23 cellular contexts compared by ENCODE assay signal in the genomic region with DNA sequence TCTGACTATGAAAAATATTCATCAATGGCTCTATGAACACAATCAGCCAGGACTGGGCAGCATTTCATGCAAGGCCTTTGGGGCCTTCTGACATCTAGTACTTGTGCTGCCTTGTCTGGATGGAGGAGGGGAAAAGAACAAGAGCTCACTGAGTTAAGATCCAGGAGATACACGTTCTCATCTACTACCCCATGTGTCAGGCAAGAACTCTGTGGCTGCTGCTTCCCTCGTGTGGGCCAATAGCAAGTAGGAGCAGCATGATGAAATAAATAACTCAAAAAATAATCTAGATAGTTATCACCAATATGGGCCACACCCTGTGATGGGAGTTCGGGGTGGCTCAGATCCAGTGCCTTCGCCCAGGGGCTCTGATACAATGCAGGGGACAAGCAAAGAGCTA. TPM values are rescaled to one million over a fixed set of nuclear protein-coding genes. Genes with fewer than 3 reads are reported as not detected.
DNase-seq lines count a peak whose midpoint lies in the region; ATAC-seq, FAIRE-seq and TF ChIP-seq lines count a peak whose summit lies in the region.
"Had no signal": no experiment of that assay in that cellular context is flagged by ENCODE, and none has a peak within 500 bp of the region (broad histone marks: within the 10 kb centered on the region; RNA-seq: fewer than 3 reads in every experiment).

No MANE protein-coding gene starts in this region.

- no peak for TF ChIP-seq CTCF in OCI-LY7 (conservative IDR thresholded peaks at IDR 0.05; ENCODE audit: low read length)
- no peak; a peak in 1 of 6 replicates for TF ChIP-seq CTCF in K562 (IDR thresholded peaks at IDR 0.05 in 2 of 3, conservative IDR thresholded peaks at IDR 0.05 in 1 of 3; ENCODE audit: insufficient read depth in 2 of 3, low read depth in 1 of 3, low read length in 3 of 3)
- no peak for TF ChIP-seq CTCF in upper lobe of left lung (IDR thresholded peaks at IDR 0.05)
- TF ChIP-seq CTCF in osteoblast (IDR thresholded peaks at IDR 0.05; ENCODE audit: extremely low read depth, low read depth, low read length), result no peak

- TF ChIP-seq POLR2A in K562 (conservative IDR thresholded peaks at IDR 0.05) (no peak), upper lobe of left lung (IDR thresholded peaks at IDR 0.05) (no peak)

- peak overlapping the region in 1 of 2 experiments; percentile 67; a peak in 2 of 4 replicates for H3K9ac ChIP-seq in K562 (ENCODE audit: insufficient read depth in 1 of 2, low read depth in 2 of 2, low read length in 2 of 2)

- H3K9me1 ChIP-seq in K562 (ENCODE audit: control insufficient read depth, insufficient read depth, low read length), result no peaks in the 10 kb centered on the region

- 9% methylated on average over 4 of the region's 4 CpGs for WGBS in K562 (ENCODE audit: insufficient coverage, low coverage, missing lambda C conversion rate)
- WGBS in upper lobe of left lung, 2 donors, result 71 to 75% methylated on average over 4 of the region's 4 CpGs

- no peaks in the 10 kb centered on the region for H3K9me2 ChIP-seq in OCI-LY7 (ENCODE audit: insufficient read depth, low read length)

- H3K4me1 ChIP-seq in OCI-LY7 (ENCODE audit: insufficient read depth, low read length, poor library complexity, severe bottlenecking) (peaks cover 3% of the 10 kb centered on the region), K562 (replicated peaks in 1 of 2; ENCODE audit: control insufficient read depth in 2 of 2, insufficient read depth in 2 of 2, low read length in 2 of 2) (peaks cover 31 to 34% of the 10 kb centered on the region in 2 experiments), mononuclear cell (ENCODE audit: insufficient read depth, low read length) (peaks cover 66% of the 10 kb centered on the region), upper lobe of left lung (peaks cover 6 to 27% (median 21%) of the 10 kb centered on the region in 4 donors), osteoblast (ENCODE audit: insufficient read depth, low read length) (peaks cover 8% of the 10 kb centered on the region)

- POLR2A ChIA-PET in OCI-LY7 (lab: Charles Lee), result no interaction called here
- POLR2A ChIA-PET in K562 (lab: Yijun Ruan, JAX), result interaction anchor here (0.6 to 3.2 kb wide), 3 partner anchors 10 to 77 kb away, joined by 3 to 8 read pairs (median 3); no protein-coding TSS in a partner anchor

- H2AFZ ChIP-seq in OCI-LY7 (ENCODE audit: low read length) (0 out of 2 replicates have a peak overlapping the region, but pooled peaks have one; percentile 46), K562 (ENCODE audit: low read depth, low read length) (peak overlapping the region; percentile 71), osteoblast (ENCODE audit: low read length) (no peak overlapping the region)

- no peaks in the 10 kb centered on the region for H3K27me3 ChIP-seq in K562 (ENCODE audit: control insufficient read depth in 2 of 2, insufficient read depth in 2 of 2, low read length in 2 of 2)
- no peaks in the 10 kb centered on the region for H3K27me3 ChIP-seq in mononuclear cell (ENCODE audit: insufficient read depth, low read length)
- H3K27me3 ChIP-seq in upper lobe of left lung, result no peaks in the 10 kb centered on the region
- H3K27me3 ChIP-seq in osteoblast (ENCODE audit: insufficient read depth, low read length), result no peaks in the 10 kb centered on the region
- H3K27me3 ChIP-seq: cardiac muscle cell, ovary, thyroid gland had no signal

- H4K20me1 ChIP-seq in OCI-LY7 (ENCODE audit: insufficient read depth, low read length) (no peaks in the 10 kb centered on the region), K562 (replicated peaks; ENCODE audit: control insufficient read depth, insufficient read depth, low read length) (no peaks in the 10 kb centered on the region), osteoblast (ENCODE audit: insufficient read depth, low read length) (no peaks in the 10 kb centered on the region)

- intact Hi-C loops in OCI-LY7 (cut with micrococcal nuclease; ENCODE audit: unreplicated experiment) (loop anchor here (5.0 kb wide), 1 partner anchor 97 kb away; no protein-coding TSS in a partner anchor), K562 (cut with micrococcal nuclease) (no loop called here)

- CTCF ChIA-PET in OCI-LY7 (lab: Charles Lee; ENCODE audit: unreplicated experiment), result no interaction called here
- CTCF ChIA-PET in K562 (lab: Yijun Ruan, JAX; ENCODE audit: low intra/inter-chr PET ratio), result no interaction called here

- H3K4me2 ChIP-seq in OCI-LY7 (ENCODE audit: low read length), result no peak overlapping the region
- peak overlapping the region; percentile 67 for H3K4me2 ChIP-seq in K562 (ENCODE audit: insufficient read depth, low read length)
- no peak overlapping the region for H3K4me2 ChIP-seq in osteoblast (ENCODE audit: insufficient read depth, low read length)

- no peak for TF ChIP-seq RAD21 in K562 (CRISPR knock-in tag; conservative IDR thresholded peaks at IDR 0.05 in 1 of 2, IDR thresholded peaks at IDR 0.05 in 1 of 2)

- peak; percentile 30 for ATAC-seq in K562
- no peak for ATAC-seq in upper lobe of left lung (ENCODE audit: low FRiP score in 2 of 2)
- ATAC-seq: activated CD8-positive, alpha-beta memory T cell treated with anti-CD3 and anti-CD28 coated beads, Interleukin-2, amount 10 ng/mL, durations not matched to agents 7 days and 5 days; naive thymus-derived CD8-positive, alpha-beta T cell; T-helper 17 cell had no signal

- H3K36me3 ChIP-seq in OCI-LY7 (ENCODE audit: insufficient read depth, low read length), result no peaks in the 10 kb centered on the region
- H3K36me3 ChIP-seq in K562 (ENCODE audit: control insufficient read depth, insufficient read depth, low read length), result peaks cover 2% of the 10 kb centered on the region; the same call in 1 of the 3 replicates
- peaks cover 0 to 9% (median 0%) of the 10 kb centered on the region in 4 donors for H3K36me3 ChIP-seq in upper lobe of left lung
- H3K36me3 ChIP-seq in osteoblast (ENCODE audit: insufficient read depth, low read length), result no peaks in the 10 kb centered on the region
- H3K36me3 ChIP-seq: cardiac muscle cell, ovary, thyroid gland had no signal

- H3K27ac ChIP-seq in OCI-LY7 (ENCODE audit: low read depth, low read length, poor library complexity, severe bottlenecking) (no peak overlapping the region), K562 (ENCODE audit: extremely low read depth, low read depth, low read length) (peak overlapping the region; percentile 72), upper lobe of left lung (peak overlapping the region; percentile 82 to 89 (median 85)), osteoblast (ENCODE audit: low read depth, low read length) (no peak overlapping the region)
- H3K27ac ChIP-seq: cardiac muscle cell, thyroid gland had no signal

- in situ Hi-C loops in K562 (cut with MboI), result loop anchor here (5.0 to 10.0 kb wide), 2 partner anchors 122 to 855 kb away; no protein-coding TSS in a partner anchor

- BruUV-seq in OCI-LY7 (replicated peaks; lab: Mats Ljungman, UMichigan) (no TSS peak), K562 (replicated peaks; lab: Mats Ljungman, UMichigan) (no TSS peak)

- TF ChIP-seq EP300 in K562 (IDR thresholded peaks at IDR 0.05; ENCODE audit: low read length) (no peak), upper lobe of left lung (IDR thresholded peaks at IDR 0.05) (no peak)

- H3K9me3 ChIP-seq in OCI-LY7 (ENCODE audit: low read length) (no peaks in the 10 kb centered on the region), K562 (replicated peaks; ENCODE audit: control insufficient read depth, insufficient read depth, low read depth, low read length) (no peaks in the 10 kb centered on the region), mononuclear cell (ENCODE audit: low read depth, low read length) (no peaks in the 10 kb centered on the region), upper lobe of left lung (no peaks in the 10 kb centered on the region), osteoblast (ENCODE audit: low read depth, low read length) (no peaks in the 10 kb centered on the region)
- H3K9me3 ChIP-seq: ovary, thyroid gland had no signal

- no peak for DNase-seq in OCI-LY7 (ENCODE audit: low spot score)
- peak; percentile 34 to 59 (median 44) for DNase-seq in K562 (ENCODE audit: extremely low read depth in 1 of 4, low spot score in 3 of 4)
- no peak for DNase-seq in upper lobe of left lung
- no peak for DNase-seq in osteoblast (ENCODE audit: insufficient read length, low spot score, missing footprints)
- DNase-seq in SIG-M5 treated with dmso at 0.1 percent for 504 hours (lab: John Stamatoyannopoulos, UW; ENCODE audit: unreplicated experiment), result no peak
- no peak for DNase-seq in cerebellar cortex (ENCODE audit: low spot score)
- DNase-seq: activated CD4-positive, alpha-beta T cell treated with anti-CD3 and anti-CD28 coated beads, Interleukin-2, amount 10 ng/mL, durations not matched to agents 7 days and 5 days; activated CD8-positive, alpha-beta memory T cell treated with anti-CD3 and anti-CD28 coated beads, Interleukin-2, amount 10 ng/mL, durations not matched to agents 7 days and 5 days; aorta; CD4-positive, alpha-beta memory T cell; mesenchymal stem cell; MM.1S; naive thymus-derived CD8-positive, alpha-beta T cell; NCI-H1436; stimulated activated naive CD4-positive, alpha-beta T cell treated with Interleukin-2 at 50 U/mL for 16 hours; T-helper 17 cell; thyroid gland had no signal

- H3K4me3 ChIP-seq in OCI-LY7 (ENCODE audit: low read depth, low read length, poor library complexity, severe bottlenecking) (no peak overlapping the region), K562 (no peak overlapping the region), mononuclear cell (ENCODE audit: low read length) (peak overlapping the region; percentile 80), upper lobe of left lung (peak overlapping the region in 3 of 4 donors; percentile 2 to 44 (median 38)), osteoblast (ENCODE audit: insufficient read depth, low read length) (no peak overlapping the region)
- H3K4me3 ChIP-seq: cardiac muscle cell, ovary, thyroid gland had no signal

- H3K79me2 ChIP-seq in OCI-LY7 (ENCODE audit: insufficient read depth, low read depth, low read length) (no peaks in the 10 kb centered on the region), K562 (ENCODE audit: control insufficient read depth, insufficient read depth, low read length) (peaks cover 10% of the 10 kb centered on the region; the same call in 1 of the 3 replicates), osteoblast (ENCODE audit: insufficient read depth, low read length) (no peaks in the 10 kb centered on the region)

- no peak for FAIRE-seq in K562 (lab: Jason Lieb, UNC)

RNA-seq across cellular contexts. Expression of a gene that starts 7.3 kb away (rescaled TPM):
- total RNA-seq in OCI-LY7 (2014; rRNA removed; shearing (Covaris generic)), result not detected in 2 replicates
- not detected in 2 replicates for total RNA-seq in OCI-LY7 (2022)
- total RNA-seq in K562 (2011; cell fraction: chromatin; rRNA removed; ENCODE audit: low replicate concordance), result 2.7 and 3.5 TPM in 2 replicates
- total RNA-seq in K562 (2011; cell fraction: nucleolus; rRNA removed), result 1.7 and 3.3 TPM in 2 replicates
- 3.2 and 3.9 TPM in 2 replicates for total RNA-seq in K562 (2011; cell fraction: nucleoplasm; rRNA removed)
- 6.8 and 7.2 TPM in 2 replicates for total RNA-seq in K562 (2014; rRNA removed)
- total RNA-seq in K562 (2014; rRNA removed; fragmentation: Illumina TruSeq; extraction: Trizol), result 7.0 and 8.0 TPM in 2 replicates
- 5.2 and 5.7 TPM in 2 replicates for total RNA-seq in K562 (2015; rRNA removed; fragmentation: Illumina TruSeq; extraction: Trizol)
- 5.9 and 6.2 TPM in 2 replicates for total RNA-seq in K562 (2021)
- polyA plus RNA-seq in K562 (2011; rRNA removed), result 2.0 and 2.4 TPM in 2 replicates
- polyA plus RNA-seq in K562 (2011; cell fraction: cytosol; rRNA removed), result 1.8 and 3.4 TPM in 2 replicates
- polyA plus RNA-seq in K562 (2011; cell fraction: nucleus; rRNA removed), result 2.1 and 2.6 TPM in 2 replicates
- polyA plus RNA-seq in K562 (2012), result 6.7 and 11.4 TPM in 2 replicates
- polyA plus RNA-seq in K562 (2014; fragmentation: Illumina TruSeq; extraction: Trizol), result 7.9 and 8.4 TPM in 2 replicates
- 1 to 10 TPM; 1.6 to 2.3 TPM for polyA plus RNA-seq in K562 (2014; fragmentation: Nextera tagmentation; extraction: Ambion mirVana)
- 8.7 and 9.9 TPM in 2 replicates for polyA plus RNA-seq in K562 (2014; rRNA removed)
- 1.0 and 2.6 TPM in 2 replicates for polyA minus RNA-seq in K562 (2011; rRNA and poly(A)+ RNA removed)
- 1.4 and 1.6 TPM in 2 replicates for polyA minus RNA-seq in K562 (2011; cell fraction: cytosol; rRNA and poly(A)+ RNA removed)
- 0.67 TPM in 2 replicates for polyA minus RNA-seq in K562 (2011; cell fraction: nucleus; rRNA and poly(A)+ RNA removed)
- 12.9 TPM for total RNA-seq in mononuclear cell
- 10 to 100 TPM; 14.3 to 33.3 (median 20.0) TPM for total RNA-seq in upper lobe of left lung
- 1.8 and 2.4 TPM in 2 replicates for total RNA-seq in osteoblast
- total RNA-seq: activated CD4-positive, alpha-beta T cell treated with anti-CD3 and anti-CD28 coated beads, Interleukin-2, amount 10 ng/mL, durations not matched to agents 7 days and 5 days; activated T-helper 1 cell treated with anti-CD3 and anti-CD28 coated beads, Interleukin-12 subunit alpha, Interleukin-12 subunit beta, Interleukin-2, Interleukin-4 antibody, amounts not matched to agents 30 ng/mL and 10 ng/mL and 1 ng/mL, durations not matched to agents 14 hours and 24 hours and 36 hours; naive thymus-derived CD8-positive, alpha-beta T cell; NCI-H460; SK-MEL-5 had no signal
- polyA plus RNA-seq: CD4-positive, alpha-beta memory T cell; naive thymus-derived CD8-positive, alpha-beta T cell had no signal

RNA-seq across cellular contexts. Expression of a gene that starts 33.5 kb away (rescaled TPM):
- 11.8 and 14.3 TPM in 2 replicates for total RNA-seq in OCI-LY7 (2014; rRNA removed; shearing (Covaris generic))
- total RNA-seq in OCI-LY7 (2022) (10.9 TPM in 2 replicates), K562 (2014; rRNA removed) (4.5 and 5.5 TPM in 2 replicates), K562 (2014; rRNA removed; fragmentation: Illumina TruSeq; extraction: Trizol) (2.3 and 3.3 TPM in 2 replicates), K562 (2015; rRNA removed; fragmentation: Illumina TruSeq; extraction: Trizol) (3.6 and 4.7 TPM in 2 replicates), K562 (2021) (2.6 and 2.9 TPM in 2 replicates), mononuclear cell (10.5 TPM), upper lobe of left lung (1 to 10 TPM; 3.3 to 8.5 (median 6.3) TPM), osteoblast (5.0 and 5.1 TPM in 2 replicates)
- total RNA-seq in K562 (2011; cell fraction: chromatin; rRNA removed; ENCODE audit: low replicate concordance), result 3.1 TPM in 1 of 2 replicates, not detected in the other
- 3.4 and 4.3 TPM in 2 replicates for total RNA-seq in K562 (2011; cell fraction: nucleolus; rRNA removed)
- total RNA-seq in K562 (2011; cell fraction: nucleoplasm; rRNA removed), result 3.1 and 3.6 TPM in 2 replicates
- polyA plus RNA-seq in K562 (2011; rRNA removed) (4.5 and 5.2 TPM in 2 replicates), K562 (2014; fragmentation: Illumina TruSeq; extraction: Trizol) (3.3 and 4.3 TPM in 2 replicates), K562 (2014; fragmentation: Nextera tagmentation; extraction: Ambion mirVana) (1 to 10 TPM in 1 of 2 experiments, under 1 TPM in 1; 1.00 to 1.4 TPM), K562 (2014; rRNA removed) (2.9 and 3.5 TPM in 2 replicates)
- 4.2 and 6.6 TPM in 2 replicates for polyA plus RNA-seq in K562 (2011; cell fraction: cytosol; rRNA removed)
- polyA plus RNA-seq in K562 (2011; cell fraction: nucleus; rRNA removed), result 1.4 and 3.0 TPM in 2 replicates
- 2.8 and 3.9 TPM in 2 replicates for polyA plus RNA-seq in K562 (2012)
- polyA minus RNA-seq in K562 (2011; rRNA and poly(A)+ RNA removed), result 3.7 and 3.9 TPM in 2 replicates
- 2.1 and 2.7 TPM in 2 replicates for polyA minus RNA-seq in K562 (2011; cell fraction: cytosol; rRNA and poly(A)+ RNA removed)
- polyA minus RNA-seq in K562 (2011; cell fraction: nucleus; rRNA and poly(A)+ RNA removed), result 2.6 and 3.2 TPM in 2 replicates

Comparison
In these comparisons a context has a peak if more than half of its experiments do, and no peak if none do; other contexts are left out.
1. DNase-seq: peak in K562 (4 of 4); none in OCI-LY7 (single experiment), upper lobe of left lung (0 of 2), osteoblast (single experiment), SIG-M5 treated with dmso at 0.1 percent for 504 hours (single experiment) and cerebellar cortex (single experiment).
2. H3K27ac ChIP-seq: peak in K562 (single experiment) and upper lobe of left lung (4 of 4); none in OCI-LY7 (single experiment) and osteoblast (single experiment).
3. H3K4me3 ChIP-seq: peak in mononuclear cell (single experiment) and upper lobe of left lung (3 of 4); none in OCI-LY7 (single experiment), K562 (single experiment) and osteoblast (single experiment).